In the genomic region with DNA sequence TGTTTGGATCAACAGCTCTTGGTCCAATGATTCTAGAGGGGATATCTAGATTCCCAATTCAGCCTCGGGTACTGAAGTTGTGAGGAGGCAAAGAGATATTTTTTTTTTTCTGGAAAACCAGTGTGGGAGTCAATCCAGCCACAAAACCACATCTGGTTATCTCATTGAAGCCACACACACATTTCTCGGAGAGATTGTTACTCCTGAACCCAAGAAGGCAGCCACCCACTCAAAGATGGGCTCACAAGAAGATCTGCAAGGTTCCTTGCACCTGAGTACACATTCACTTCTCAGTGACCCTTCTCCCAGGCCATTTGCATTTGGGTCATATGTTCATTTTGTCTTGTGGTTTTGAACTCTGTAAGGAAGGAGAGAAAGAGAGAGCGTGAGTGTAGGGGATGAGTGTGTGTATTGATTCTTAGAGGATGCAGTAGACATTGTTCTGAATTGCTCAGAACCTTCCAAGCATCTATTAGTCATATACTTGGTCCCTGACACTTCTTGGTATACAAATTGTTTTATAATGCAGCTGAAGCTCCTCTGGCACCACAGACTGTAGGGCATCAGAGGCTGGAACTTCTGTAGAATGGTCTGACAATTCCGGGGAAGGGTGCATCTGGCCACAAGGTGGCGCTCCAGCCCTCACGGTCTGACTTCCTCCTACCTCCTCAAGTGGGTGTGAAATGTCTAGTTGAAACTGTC, we compare ENCODE assay signal across 1 cellular context.
TF ChIP-seq lines count a peak whose summit lies in the region.

No MANE protein-coding gene starts in this region.

TF ChIP-seq in K562, 482 proteins besides CTCF, POLR2A, EP300 and RAD21 (continued from another document and continues in another):
- TF ChIP-seq, protein P1, sequence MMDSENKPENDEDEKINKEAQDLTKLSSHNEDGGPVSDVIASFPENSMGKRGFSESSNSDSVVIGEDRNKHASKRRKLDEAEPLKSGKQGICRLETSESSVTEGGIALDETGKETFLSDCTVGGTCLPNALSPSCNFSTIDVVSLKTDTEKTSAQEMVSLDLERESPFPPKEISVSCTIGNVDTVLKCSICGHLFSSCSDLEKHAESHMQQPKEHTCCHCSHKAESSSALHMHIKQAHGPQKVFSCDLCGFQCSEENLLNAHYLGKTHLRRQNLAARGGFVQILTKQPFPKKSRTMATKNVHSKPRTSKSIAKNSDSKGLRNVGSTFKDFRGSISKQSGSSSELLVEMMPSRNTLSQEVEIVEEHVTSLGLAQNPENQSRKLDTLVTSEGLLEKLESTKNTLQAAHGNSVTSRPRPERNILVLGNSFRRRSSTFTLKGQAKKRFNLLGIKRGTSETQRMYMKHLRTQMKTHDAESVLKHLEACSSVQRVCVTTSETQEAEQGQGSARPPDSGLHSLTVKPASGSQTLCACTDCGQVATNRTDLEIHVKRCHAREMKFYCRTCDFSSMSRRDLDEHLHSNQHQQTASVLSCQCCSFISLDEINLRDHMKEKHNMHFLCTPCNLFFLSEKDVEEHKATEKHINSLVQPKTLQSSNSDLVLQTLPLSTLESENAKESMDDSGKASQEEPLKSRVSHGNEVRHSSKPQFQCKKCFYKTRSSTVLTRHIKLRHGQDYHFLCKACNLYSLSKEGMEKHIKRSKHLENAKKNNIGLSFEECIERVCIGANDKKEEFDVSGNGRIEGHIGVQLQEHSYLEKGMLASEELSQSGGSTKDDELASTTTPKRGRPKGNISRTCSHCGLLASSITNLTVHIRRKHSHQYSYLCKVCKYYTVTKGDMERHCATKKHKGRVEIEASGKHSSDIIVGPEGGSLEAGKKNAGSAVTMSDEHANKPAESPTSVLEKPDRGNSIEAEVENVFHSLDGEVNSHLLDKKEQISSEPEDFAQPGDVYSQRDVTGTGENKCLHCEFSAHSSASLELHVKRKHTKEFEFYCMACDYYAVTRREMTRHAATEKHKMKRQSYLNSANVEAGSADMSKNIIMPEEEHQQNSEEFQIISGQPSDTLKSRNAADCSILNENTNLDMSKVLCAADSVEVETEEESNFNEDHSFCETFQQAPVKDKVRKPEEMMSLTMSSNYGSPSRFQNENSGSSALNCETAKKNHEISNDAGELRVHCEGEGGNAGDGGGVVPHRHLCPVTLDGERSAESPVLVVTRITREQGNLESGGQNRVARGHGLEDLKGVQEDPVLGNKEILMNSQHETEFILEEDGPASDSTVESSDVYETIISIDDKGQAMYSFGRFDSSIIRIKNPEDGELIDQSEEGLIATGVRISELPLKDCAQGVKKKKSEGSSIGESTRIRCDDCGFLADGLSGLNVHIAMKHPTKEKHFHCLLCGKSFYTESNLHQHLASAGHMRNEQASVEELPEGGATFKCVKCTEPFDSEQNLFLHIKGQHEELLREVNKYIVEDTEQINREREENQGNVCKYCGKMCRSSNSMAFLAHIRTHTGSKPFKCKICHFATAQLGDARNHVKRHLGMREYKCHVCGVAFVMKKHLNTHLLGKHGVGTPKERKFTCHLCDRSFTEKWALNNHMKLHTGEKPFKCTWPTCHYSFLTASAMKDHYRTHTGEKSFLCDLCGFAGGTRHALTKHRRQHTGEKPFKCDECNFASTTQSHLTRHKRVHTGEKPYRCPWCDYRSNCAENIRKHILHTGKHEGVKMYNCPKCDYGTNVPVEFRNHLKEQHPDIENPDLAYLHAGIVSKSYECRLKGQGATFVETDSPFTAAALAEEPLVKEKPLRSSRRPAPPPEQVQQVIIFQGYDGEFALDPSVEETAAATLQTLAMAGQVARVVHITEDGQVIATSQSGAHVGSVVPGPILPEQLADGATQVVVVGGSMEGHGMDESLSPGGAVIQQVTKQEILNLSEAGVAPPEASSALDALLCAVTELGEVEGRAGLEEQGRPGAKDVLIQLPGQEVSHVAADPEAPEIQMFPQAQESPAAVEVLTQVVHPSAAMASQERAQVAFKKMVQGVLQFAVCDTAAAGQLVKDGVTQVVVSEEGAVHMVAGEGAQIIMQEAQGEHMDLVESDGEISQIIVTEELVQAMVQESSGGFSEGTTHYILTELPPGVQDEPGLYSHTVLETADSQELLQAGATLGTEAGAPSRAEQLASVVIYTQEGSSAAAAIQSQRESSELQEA (IDR thresholded peaks at IDR 0.05; ENCODE audit: low read depth), result no peak
- TF ChIP-seq, protein P2, sequence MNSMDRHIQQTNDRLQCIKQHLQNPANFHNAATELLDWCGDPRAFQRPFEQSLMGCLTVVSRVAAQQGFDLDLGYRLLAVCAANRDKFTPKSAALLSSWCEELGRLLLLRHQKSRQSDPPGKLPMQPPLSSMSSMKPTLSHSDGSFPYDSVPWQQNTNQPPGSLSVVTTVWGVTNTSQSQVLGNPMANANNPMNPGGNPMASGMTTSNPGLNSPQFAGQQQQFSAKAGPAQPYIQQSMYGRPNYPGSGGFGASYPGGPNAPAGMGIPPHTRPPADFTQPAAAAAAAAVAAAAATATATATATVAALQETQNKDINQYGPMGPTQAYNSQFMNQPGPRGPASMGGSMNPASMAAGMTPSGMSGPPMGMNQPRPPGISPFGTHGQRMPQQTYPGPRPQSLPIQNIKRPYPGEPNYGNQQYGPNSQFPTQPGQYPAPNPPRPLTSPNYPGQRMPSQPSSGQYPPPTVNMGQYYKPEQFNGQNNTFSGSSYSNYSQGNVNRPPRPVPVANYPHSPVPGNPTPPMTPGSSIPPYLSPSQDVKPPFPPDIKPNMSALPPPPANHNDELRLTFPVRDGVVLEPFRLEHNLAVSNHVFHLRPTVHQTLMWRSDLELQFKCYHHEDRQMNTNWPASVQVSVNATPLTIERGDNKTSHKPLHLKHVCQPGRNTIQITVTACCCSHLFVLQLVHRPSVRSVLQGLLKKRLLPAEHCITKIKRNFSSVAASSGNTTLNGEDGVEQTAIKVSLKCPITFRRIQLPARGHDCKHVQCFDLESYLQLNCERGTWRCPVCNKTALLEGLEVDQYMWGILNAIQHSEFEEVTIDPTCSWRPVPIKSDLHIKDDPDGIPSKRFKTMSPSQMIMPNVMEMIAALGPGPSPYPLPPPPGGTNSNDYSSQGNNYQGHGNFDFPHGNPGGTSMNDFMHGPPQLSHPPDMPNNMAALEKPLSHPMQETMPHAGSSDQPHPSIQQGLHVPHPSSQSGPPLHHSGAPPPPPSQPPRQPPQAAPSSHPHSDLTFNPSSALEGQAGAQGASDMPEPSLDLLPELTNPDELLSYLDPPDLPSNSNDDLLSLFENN (IDR thresholded peaks at IDR 0.05; ENCODE audit: low read depth in 2 of 2, low read length in 2 of 2), result peak in 1 of 2 experiments; percentile 88; a peak in 2 of 4 replicates
- TF ChIP-seq ELK3 (CRISPR knock-in tag; IDR thresholded peaks at IDR 0.05) (no peak), NR2C1 (IDR thresholded peaks at IDR 0.05) (no peak), NR2C1 (tag; IDR thresholded peaks at IDR 0.05) (no peak), PCBP1 (IDR thresholded peaks at IDR 0.05; ENCODE audit: low read depth, low read length, poor library complexity, severe bottlenecking) (no peak), ZNF184 (CRISPR knock-in tag; IDR thresholded peaks at IDR 0.05) (no peak), MXD1 (CRISPR knock-in tag; IDR thresholded peaks at IDR 0.05; ENCODE audit: borderline replicate concordance, poor library complexity, severe bottlenecking) (no peak), KAT7 (CRISPR knock-in tag; IDR thresholded peaks at IDR 0.05; ENCODE audit: borderline replicate concordance) (no peak), RCOR1 (IDR thresholded peaks at IDR 0.05; ENCODE audit: borderline replicate concordance in 1 of 2, low read depth in 2 of 2, low read length in 2 of 2) (peak; percentile 19 to 93; a peak in 3 of 4 replicates), KDM2B (CRISPR knock-in tag; IDR thresholded peaks at IDR 0.05) (no peak), PREB (CRISPR knock-in tag; IDR thresholded peaks at IDR 0.05) (no peak), POLR2G (IDR thresholded peaks at IDR 0.05; ENCODE audit: low read depth, low read length) (no peak), CHD4 (IDR thresholded peaks at IDR 0.05; ENCODE audit: insufficient read depth, insufficient replicate concordance, low read depth, low read length, poor library complexity, severe bottlenecking) (no peak), GTF2E2 (tag; IDR thresholded peaks at IDR 0.05) (no peak), ERF (CRISPR knock-in tag; IDR thresholded peaks at IDR 0.05) (0 out of 2 replicates have a peak, but pooled peaks have one; percentile 35), POLR2H (tag; IDR thresholded peaks at IDR 0.05; ENCODE audit: low read depth) (no peak), EZH2 (IDR thresholded peaks at IDR 0.05; ENCODE audit: borderline replicate concordance, low read depth, low read length) (no peak), FOS (IDR thresholded peaks at IDR 0.05; ENCODE audit: extremely low read depth, insufficient read length) (no peak), FOXP1 (CRISPR knock-in tag; IDR thresholded peaks at IDR 0.05) (no peak), RFX5 (IDR thresholded peaks at IDR 0.05; ENCODE audit: low read depth, low read length) (no peak), NFE2L1 (tag; IDR thresholded peaks at IDR 0.05; ENCODE audit: borderline replicate concordance, low read depth) (no peak), IFI16 (CRISPR knock-in tag; IDR thresholded peaks at IDR 0.05) (no peak), ZNF253 (CRISPR knock-in tag; conservative IDR thresholded peaks at IDR 0.05) (no peak), ZNF384 (IDR thresholded peaks at IDR 0.05; ENCODE audit: low read depth, low read length) (peak; percentile 93), ZNF766 (CRISPR knock-in tag; conservative IDR thresholded peaks at IDR 0.05) (peak; percentile 39; the same call in 1 of the 2 replicates), BCLAF1 (IDR thresholded peaks at IDR 0.05; ENCODE audit: borderline replicate concordance in 1 of 2, control insufficient read depth in 1 of 2, low read depth in 2 of 2, low read length in 1 of 2) (no peak), EP400 (IDR thresholded peaks at IDR 0.05) (no peak), MECOM (CRISPR knock-in tag; IDR thresholded peaks at IDR 0.05) (no peak), CBX3 (IDR thresholded peaks at IDR 0.05; ENCODE audit: borderline replicate concordance in 1 of 2, low read length in 2 of 2) (no peak), ZNF75A (CRISPR knock-in tag; IDR thresholded peaks at IDR 0.05) (no peak), ZNF324 (CRISPR knock-in tag; IDR thresholded peaks at IDR 0.05) (no peak), PURB (CRISPR knock-in tag; IDR thresholded peaks at IDR 0.05; ENCODE audit: low read depth) (no peak)
- TF ChIP-seq, protein P3, sequence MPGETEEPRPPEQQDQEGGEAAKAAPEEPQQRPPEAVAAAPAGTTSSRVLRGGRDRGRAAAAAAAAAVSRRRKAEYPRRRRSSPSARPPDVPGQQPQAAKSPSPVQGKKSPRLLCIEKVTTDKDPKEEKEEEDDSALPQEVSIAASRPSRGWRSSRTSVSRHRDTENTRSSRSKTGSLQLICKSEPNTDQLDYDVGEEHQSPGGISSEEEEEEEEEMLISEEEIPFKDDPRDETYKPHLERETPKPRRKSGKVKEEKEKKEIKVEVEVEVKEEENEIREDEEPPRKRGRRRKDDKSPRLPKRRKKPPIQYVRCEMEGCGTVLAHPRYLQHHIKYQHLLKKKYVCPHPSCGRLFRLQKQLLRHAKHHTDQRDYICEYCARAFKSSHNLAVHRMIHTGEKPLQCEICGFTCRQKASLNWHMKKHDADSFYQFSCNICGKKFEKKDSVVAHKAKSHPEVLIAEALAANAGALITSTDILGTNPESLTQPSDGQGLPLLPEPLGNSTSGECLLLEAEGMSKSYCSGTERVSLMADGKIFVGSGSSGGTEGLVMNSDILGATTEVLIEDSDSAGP (CRISPR knock-in tag; IDR thresholded peaks at IDR 0.05), result no peak
- TF ChIP-seq, protein P4, sequence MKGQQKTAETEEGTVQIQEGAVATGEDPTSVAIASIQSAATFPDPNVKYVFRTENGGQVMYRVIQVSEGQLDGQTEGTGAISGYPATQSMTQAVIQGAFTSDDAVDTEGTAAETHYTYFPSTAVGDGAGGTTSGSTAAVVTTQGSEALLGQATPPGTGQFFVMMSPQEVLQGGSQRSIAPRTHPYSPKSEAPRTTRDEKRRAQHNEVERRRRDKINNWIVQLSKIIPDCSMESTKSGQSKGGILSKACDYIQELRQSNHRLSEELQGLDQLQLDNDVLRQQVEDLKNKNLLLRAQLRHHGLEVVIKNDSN (CRISPR knock-in tag; IDR thresholded peaks at IDR 0.05), result no peak
